In the genomic region with DNA sequence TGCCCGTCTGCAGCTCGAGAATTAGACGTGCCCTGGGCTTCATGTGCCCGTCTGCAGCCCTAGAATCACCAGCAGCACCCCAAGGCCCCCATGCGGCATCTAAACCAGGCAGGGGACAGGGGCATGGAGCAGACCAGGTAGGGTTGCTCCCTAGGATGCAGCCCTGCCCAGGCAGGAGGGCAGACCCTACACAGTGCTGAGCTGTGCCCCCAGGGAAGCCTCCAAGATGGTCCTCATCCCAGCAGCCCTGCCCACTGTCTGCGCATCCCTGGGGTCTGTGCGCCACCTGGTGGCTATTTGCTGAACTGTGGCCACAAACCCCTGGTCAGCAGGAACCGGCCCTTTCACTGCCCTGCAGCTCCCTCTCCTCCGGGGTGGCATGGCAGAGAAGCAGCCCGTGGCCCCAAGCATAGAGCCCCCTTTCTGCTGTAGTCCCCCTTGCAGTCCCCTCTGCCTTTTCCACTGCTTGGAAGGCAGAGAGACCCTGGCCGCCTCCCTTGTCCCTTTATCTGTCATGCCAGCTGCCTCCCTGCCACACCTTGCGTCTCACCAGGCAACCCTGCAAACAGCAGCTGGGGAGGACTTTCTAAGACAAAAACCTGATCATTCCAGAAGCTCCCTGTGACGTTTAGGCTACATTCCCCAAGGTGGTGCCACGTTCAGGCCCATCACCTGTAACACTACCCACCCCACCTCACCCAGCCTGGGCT, we compare ENCODE assay signal across 8 cellular contexts.
DNase-seq lines count a peak whose midpoint lies in the region; TF ChIP-seq lines count a peak whose summit lies in the region.

No MANE protein-coding gene starts in this region.

- H3K27me3 ChIP-seq in liver (ENCODE audit: control insufficient read depth in 4 of 4, insufficient read depth in 4 of 4, low read length in 3 of 4), result peaks cover 0 to 6% (median 0%) of the 10 kb centered on the region in 4 donors

- H3K9ac ChIP-seq in liver (ENCODE audit: low read depth in 1 of 2, low read length in 2 of 2), result no peak overlapping the region

- H3K9me3 Mint-ChIP-seq in chondrocyte (ENCODE audit: low read depth), result no peaks in the 10 kb centered on the region

- H3K4me3 ChIP-seq in GM12865 (ENCODE audit: low read depth, low read length), result no peak overlapping the region
- no peak overlapping the region for H3K4me3 ChIP-seq in liver (ENCODE audit: low read depth in 1 of 3, low read length in 3 of 3)

- no peaks in the 10 kb centered on the region for H3K36me3 Mint-ChIP-seq in chondrocyte (ENCODE audit: low read depth)

- H3K4me3 Mint-ChIP-seq in chondrocyte (ENCODE audit: unreplicated experiment), result no peak overlapping the region

- H3K4me1 ChIP-seq in liver (ENCODE audit: control insufficient read depth in 4 of 4, insufficient read depth in 4 of 4, low read length in 3 of 4), result peaks cover 0 to 8% (median 5%) of the 10 kb centered on the region in 4 donors

- TF ChIP-seq CTCF in GM12865 (IDR thresholded peaks at IDR 0.05; ENCODE audit: insufficient read depth, low read depth, low read length, missing control alignments) (peak; percentile 92), chondrocyte (IDR thresholded peaks at IDR 0.05) (peak; percentile 89), liver (IDR thresholded peaks at IDR 0.05; ENCODE audit: low read depth, low read length, missing input control) (peak; percentile 97)

- H3K27me3 Mint-ChIP-seq in chondrocyte (ENCODE audit: low read depth), result peaks cover 17% of the 10 kb centered on the region

- DNase-seq in GM12865 (ENCODE audit: low read depth) (peak; percentile 63), NCI-H1105 (lab: John Stamatoyannopoulos, UW) (peak; percentile 32), chondrocyte (ENCODE audit: low spot score) (peak; percentile 81), DMS114 treated with DMSO at 0.1 percent for 48 hours (lab: John Stamatoyannopoulos, UW; ENCODE audit: unreplicated experiment) (no peak), NCI-H1048 (lab: John Stamatoyannopoulos, UW) (no peak)
- peak; percentile 63 to 65 for DNase-seq in activated CD4-positive, alpha-beta T cell treated with anti-CD3 and anti-CD28 coated beads for 4 hours
- peak; percentile 31 to 56 (median 52) for DNase-seq in stimulated activated CD4-positive, alpha-beta T cell treated with anti-CD3 and anti-CD28 coated beads, TNF-alpha, amount 100 ng/mL, for 24 hours (ENCODE audit: low read depth in 3 of 3)

- no peak overlapping the region for H3K27ac ChIP-seq in liver (ENCODE audit: low read depth in 1 of 2, low read length in 2 of 2)

- 35% methylated on average over 14 of the region's 14 CpGs for WGBS in liver

- H3K27ac Mint-ChIP-seq in chondrocyte (ENCODE audit: unreplicated experiment), result no peak overlapping the region

- no peaks in the 10 kb centered on the region for H3K36me3 ChIP-seq in liver (ENCODE audit: control insufficient read depth in 4 of 4, insufficient read depth in 3 of 4, low read depth in 1 of 4, low read length in 3 of 4)

- H3K9me3 ChIP-seq in liver (ENCODE audit: control insufficient read depth in 4 of 4, low read length in 3 of 4), result no peaks in the 10 kb centered on the region

- peak; percentile 89 to 95 for TF ChIP-seq RAD21 in liver (IDR thresholded peaks at IDR 0.05)

- peaks cover 12% of the 10 kb centered on the region for H3K4me1 Mint-ChIP-seq in chondrocyte (ENCODE audit: low read depth)

TF ChIP-seq in liver, 16 proteins besides CTCF, POLR2A, EP300 and RAD21:
- TF ChIP-seq NR2F2 (IDR thresholded peaks at IDR 0.05), result no peak
- no peak for TF ChIP-seq GABPA (IDR thresholded peaks at IDR 0.05 in 1 of 2, conservative IDR thresholded peaks at IDR 0.05 in 1 of 2)
- no peak for TF ChIP-seq HNF4G (IDR thresholded peaks at IDR 0.05)
- TF ChIP-seq SP1 (IDR thresholded peaks at IDR 0.05), result no peak
- TF ChIP-seq JUND (IDR thresholded peaks at IDR 0.05), result no peak
- TF ChIP-seq, protein P1, sequence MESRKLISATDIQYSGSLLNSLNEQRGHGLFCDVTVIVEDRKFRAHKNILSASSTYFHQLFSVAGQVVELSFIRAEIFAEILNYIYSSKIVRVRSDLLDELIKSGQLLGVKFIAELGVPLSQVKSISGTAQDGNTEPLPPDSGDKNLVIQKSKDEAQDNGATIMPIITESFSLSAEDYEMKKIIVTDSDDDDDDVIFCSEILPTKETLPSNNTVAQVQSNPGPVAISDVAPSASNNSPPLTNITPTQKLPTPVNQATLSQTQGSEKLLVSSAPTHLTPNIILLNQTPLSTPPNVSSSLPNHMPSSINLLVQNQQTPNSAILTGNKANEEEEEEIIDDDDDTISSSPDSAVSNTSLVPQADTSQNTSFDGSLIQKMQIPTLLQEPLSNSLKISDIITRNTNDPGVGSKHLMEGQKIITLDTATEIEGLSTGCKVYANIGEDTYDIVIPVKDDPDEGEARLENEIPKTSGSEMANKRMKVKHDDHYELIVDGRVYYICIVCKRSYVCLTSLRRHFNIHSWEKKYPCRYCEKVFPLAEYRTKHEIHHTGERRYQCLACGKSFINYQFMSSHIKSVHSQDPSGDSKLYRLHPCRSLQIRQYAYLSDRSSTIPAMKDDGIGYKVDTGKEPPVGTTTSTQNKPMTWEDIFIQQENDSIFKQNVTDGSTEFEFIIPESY (IDR thresholded peaks at IDR 0.05), result no peak
- TF ChIP-seq RXRA (IDR thresholded peaks at IDR 0.05), result no peak
- TF ChIP-seq, protein P2, sequence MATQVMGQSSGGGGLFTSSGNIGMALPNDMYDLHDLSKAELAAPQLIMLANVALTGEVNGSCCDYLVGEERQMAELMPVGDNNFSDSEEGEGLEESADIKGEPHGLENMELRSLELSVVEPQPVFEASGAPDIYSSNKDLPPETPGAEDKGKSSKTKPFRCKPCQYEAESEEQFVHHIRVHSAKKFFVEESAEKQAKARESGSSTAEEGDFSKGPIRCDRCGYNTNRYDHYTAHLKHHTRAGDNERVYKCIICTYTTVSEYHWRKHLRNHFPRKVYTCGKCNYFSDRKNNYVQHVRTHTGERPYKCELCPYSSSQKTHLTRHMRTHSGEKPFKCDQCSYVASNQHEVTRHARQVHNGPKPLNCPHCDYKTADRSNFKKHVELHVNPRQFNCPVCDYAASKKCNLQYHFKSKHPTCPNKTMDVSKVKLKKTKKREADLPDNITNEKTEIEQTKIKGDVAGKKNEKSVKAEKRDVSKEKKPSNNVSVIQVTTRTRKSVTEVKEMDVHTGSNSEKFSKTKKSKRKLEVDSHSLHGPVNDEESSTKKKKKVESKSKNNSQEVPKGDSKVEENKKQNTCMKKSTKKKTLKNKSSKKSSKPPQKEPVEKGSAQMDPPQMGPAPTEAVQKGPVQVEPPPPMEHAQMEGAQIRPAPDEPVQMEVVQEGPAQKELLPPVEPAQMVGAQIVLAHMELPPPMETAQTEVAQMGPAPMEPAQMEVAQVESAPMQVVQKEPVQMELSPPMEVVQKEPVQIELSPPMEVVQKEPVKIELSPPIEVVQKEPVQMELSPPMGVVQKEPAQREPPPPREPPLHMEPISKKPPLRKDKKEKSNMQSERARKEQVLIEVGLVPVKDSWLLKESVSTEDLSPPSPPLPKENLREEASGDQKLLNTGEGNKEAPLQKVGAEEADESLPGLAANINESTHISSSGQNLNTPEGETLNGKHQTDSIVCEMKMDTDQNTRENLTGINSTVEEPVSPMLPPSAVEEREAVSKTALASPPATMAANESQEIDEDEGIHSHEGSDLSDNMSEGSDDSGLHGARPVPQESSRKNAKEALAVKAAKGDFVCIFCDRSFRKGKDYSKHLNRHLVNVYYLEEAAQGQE (IDR thresholded peaks at IDR 0.05), result no peak
- no peak for TF ChIP-seq EGR1 (IDR thresholded peaks at IDR 0.05; ENCODE audit: low read depth in 2 of 2)

Comparison
In these comparisons a context has a peak if more than half of its experiments do, and no peak if none do; other contexts are left out.
1. DNase-seq: peak in GM12865 (single experiment), NCI-H1105 (single experiment), activated CD4-positive, alpha-beta T cell treated with anti-CD3 and anti-CD28 coated beads for 4 hours (2 of 2), chondrocyte (single experiment) and stimulated activated CD4-positive, alpha-beta T cell treated with anti-CD3 and anti-CD28 coated beads, TNF-alpha, amount 100 ng/mL, for 24 hours (3 of 3); none in DMS114 treated with DMSO at 0.1 percent for 48 hours (single experiment) and NCI-H1048 (single experiment).
2. Peak in every context shown above with its lines, with median percentiles within 50 percentile points of each other: CTCF ChIP-seq.